Comparison of ENCODE assay signal across 1 cellular context in the genomic region with DNA sequence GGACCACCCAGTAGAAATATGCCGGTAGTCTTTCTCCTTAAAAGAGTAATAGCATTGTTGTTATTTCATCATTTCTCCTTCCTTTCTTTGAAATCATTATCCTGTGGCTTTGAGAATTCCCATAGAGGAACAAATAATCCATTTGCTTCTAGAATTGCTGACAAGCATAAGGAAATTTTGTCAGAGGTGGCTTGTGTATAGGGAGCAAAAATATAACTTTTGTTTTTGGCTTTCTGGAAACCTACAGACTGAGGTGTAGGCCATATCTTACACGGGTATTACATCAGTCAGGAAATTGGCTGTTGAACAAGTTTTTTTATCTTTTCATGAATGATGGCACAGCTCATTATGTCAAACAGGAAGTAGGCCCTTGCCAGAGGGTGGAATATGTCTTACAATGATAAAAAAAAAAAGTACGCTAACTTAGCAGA.
TF ChIP-seq lines count a peak whose summit lies in the region.

No MANE protein-coding gene starts in this region.

TF ChIP-seq in K562, 482 proteins besides CTCF, POLR2A, EP300 and RAD21 (continued from another document and continues in another):
- TF ChIP-seq, protein P1, sequence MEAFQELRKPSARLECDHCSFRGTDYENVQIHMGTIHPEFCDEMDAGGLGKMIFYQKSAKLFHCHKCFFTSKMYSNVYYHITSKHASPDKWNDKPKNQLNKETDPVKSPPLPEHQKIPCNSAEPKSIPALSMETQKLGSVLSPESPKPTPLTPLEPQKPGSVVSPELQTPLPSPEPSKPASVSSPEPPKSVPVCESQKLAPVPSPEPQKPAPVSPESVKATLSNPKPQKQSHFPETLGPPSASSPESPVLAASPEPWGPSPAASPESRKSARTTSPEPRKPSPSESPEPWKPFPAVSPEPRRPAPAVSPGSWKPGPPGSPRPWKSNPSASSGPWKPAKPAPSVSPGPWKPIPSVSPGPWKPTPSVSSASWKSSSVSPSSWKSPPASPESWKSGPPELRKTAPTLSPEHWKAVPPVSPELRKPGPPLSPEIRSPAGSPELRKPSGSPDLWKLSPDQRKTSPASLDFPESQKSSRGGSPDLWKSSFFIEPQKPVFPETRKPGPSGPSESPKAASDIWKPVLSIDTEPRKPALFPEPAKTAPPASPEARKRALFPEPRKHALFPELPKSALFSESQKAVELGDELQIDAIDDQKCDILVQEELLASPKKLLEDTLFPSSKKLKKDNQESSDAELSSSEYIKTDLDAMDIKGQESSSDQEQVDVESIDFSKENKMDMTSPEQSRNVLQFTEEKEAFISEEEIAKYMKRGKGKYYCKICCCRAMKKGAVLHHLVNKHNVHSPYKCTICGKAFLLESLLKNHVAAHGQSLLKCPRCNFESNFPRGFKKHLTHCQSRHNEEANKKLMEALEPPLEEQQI (IDR thresholded peaks at IDR 0.05) = no peak
- TF ChIP-seq NR2C1 (IDR thresholded peaks at IDR 0.05) (no peak), NR2C1 (tag; IDR thresholded peaks at IDR 0.05) (no peak), ZNF695 (CRISPR knock-in tag; IDR thresholded peaks at IDR 0.05) (no peak), CREM (IDR thresholded peaks at IDR 0.05; ENCODE audit: low read depth) (peak; percentile 46), ZNF165 (CRISPR knock-in tag; IDR thresholded peaks at IDR 0.05; ENCODE audit: borderline replicate concordance) (no peak), DDX20 (tag; IDR thresholded peaks at IDR 0.05; ENCODE audit: low read depth) (no peak), YBX1 (IDR thresholded peaks at IDR 0.05) (no peak), RBM39 (optimal IDR thresholded peaks at IDR 0.05; ENCODE audit: low read depth, low read length) (no peak), MEF2A (IDR thresholded peaks at IDR 0.05; ENCODE audit: control insufficient read depth, low read depth, low read length) (no peak), TCF3 (CRISPR knock-in tag; IDR thresholded peaks at IDR 0.05) (peak; percentile 61), RFX7 (CRISPR knock-in tag; IDR thresholded peaks at IDR 0.05) (no peak), ZNF41 (CRISPR knock-in tag; conservative IDR thresholded peaks at IDR 0.05) (no peak), BACH1 (tag; IDR thresholded peaks at IDR 0.05) (no peak), KDM2B (CRISPR knock-in tag; IDR thresholded peaks at IDR 0.05) (no peak), ZBTB1 (CRISPR knock-in tag; IDR thresholded peaks at IDR 0.05; ENCODE audit: borderline replicate concordance, low read depth) (no peak), CAMTA2 (CRISPR knock-in tag; conservative IDR thresholded peaks at IDR 0.05) (no peak), THRAP3 (IDR thresholded peaks at IDR 0.05; ENCODE audit: borderline replicate concordance) (no peak), ZNF134 (CRISPR knock-in tag; conservative IDR thresholded peaks at IDR 0.05) (no peak), NUFIP1 (IDR thresholded peaks at IDR 0.05; ENCODE audit: partially characterized antibody) (no peak), NFYB (IDR thresholded peaks at IDR 0.05; ENCODE audit: extremely low read depth, insufficient read length) (no peak), ETV5 (CRISPR knock-in tag; IDR thresholded peaks at IDR 0.05; ENCODE audit: low read depth) (peak; percentile 31; the same call in 1 of the 2 replicates), KDM5B (IDR thresholded peaks at IDR 0.05; ENCODE audit: insufficient replicate concordance, low read depth, low read length) (no peak), ZNF764 (CRISPR knock-in tag; IDR thresholded peaks at IDR 0.05; ENCODE audit: low read depth) (no peak), TCF7 (IDR thresholded peaks at IDR 0.05; ENCODE audit: borderline replicate concordance) (no peak), TAF1 (IDR thresholded peaks at IDR 0.05; ENCODE audit: control insufficient read depth, extremely low read depth, insufficient read depth, low read length, severe bottlenecking) (no peak), ZNF224 (CRISPR knock-in tag; IDR thresholded peaks at IDR 0.05) (no peak), ZNF699 (CRISPR knock-in tag; IDR thresholded peaks at IDR 0.05; ENCODE audit: insufficient replicate concordance) (peak; percentile 12), NFE2 (IDR thresholded peaks at IDR 0.05; ENCODE audit: low read depth) (0 out of 2 replicates have a peak, but pooled peaks have one; percentile 2), PURB (CRISPR knock-in tag; IDR thresholded peaks at IDR 0.05; ENCODE audit: low read depth) (no peak), ZZZ3 (IDR thresholded peaks at IDR 0.05) (no peak), GATA2 (CRISPR knock-in tag; IDR thresholded peaks at IDR 0.05) (no peak), ZNF766 (CRISPR knock-in tag; conservative IDR thresholded peaks at IDR 0.05) (peak; percentile 79), ZSCAN29 (IDR thresholded peaks at IDR 0.05) (no peak), NBN (IDR thresholded peaks at IDR 0.05; ENCODE audit: low read depth) (no peak), ZNF140 (CRISPR knock-in tag; IDR thresholded peaks at IDR 0.05) (no peak), HDAC1 (IDR thresholded peaks at IDR 0.05) (no peak), ELF2 (CRISPR knock-in tag; IDR thresholded peaks at IDR 0.05) (peak; percentile 40; the same call in 1 of the 2 replicates), CBX3 (IDR thresholded peaks at IDR 0.05; ENCODE audit: borderline replicate concordance in 1 of 2, low read length in 2 of 2) (no peak), RBM34 (IDR thresholded peaks at IDR 0.05; ENCODE audit: borderline replicate concordance, insufficient read depth, low read length) (no peak), RBM22 (IDR thresholded peaks at IDR 0.05; ENCODE audit: low read depth, low read length, poor library complexity, severe bottlenecking) (no peak)
- TF ChIP-seq, protein P2, sequence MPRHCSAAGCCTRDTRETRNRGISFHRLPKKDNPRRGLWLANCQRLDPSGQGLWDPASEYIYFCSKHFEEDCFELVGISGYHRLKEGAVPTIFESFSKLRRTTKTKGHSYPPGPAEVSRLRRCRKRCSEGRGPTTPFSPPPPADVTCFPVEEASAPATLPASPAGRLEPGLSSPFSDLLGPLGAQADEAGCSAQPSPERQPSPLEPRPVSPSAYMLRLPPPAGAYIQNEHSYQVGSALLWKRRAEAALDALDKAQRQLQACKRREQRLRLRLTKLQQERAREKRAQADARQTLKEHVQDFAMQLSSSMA (CRISPR knock-in tag; IDR thresholded peaks at IDR 0.05) = no peak
- TF ChIP-seq, protein P3, sequence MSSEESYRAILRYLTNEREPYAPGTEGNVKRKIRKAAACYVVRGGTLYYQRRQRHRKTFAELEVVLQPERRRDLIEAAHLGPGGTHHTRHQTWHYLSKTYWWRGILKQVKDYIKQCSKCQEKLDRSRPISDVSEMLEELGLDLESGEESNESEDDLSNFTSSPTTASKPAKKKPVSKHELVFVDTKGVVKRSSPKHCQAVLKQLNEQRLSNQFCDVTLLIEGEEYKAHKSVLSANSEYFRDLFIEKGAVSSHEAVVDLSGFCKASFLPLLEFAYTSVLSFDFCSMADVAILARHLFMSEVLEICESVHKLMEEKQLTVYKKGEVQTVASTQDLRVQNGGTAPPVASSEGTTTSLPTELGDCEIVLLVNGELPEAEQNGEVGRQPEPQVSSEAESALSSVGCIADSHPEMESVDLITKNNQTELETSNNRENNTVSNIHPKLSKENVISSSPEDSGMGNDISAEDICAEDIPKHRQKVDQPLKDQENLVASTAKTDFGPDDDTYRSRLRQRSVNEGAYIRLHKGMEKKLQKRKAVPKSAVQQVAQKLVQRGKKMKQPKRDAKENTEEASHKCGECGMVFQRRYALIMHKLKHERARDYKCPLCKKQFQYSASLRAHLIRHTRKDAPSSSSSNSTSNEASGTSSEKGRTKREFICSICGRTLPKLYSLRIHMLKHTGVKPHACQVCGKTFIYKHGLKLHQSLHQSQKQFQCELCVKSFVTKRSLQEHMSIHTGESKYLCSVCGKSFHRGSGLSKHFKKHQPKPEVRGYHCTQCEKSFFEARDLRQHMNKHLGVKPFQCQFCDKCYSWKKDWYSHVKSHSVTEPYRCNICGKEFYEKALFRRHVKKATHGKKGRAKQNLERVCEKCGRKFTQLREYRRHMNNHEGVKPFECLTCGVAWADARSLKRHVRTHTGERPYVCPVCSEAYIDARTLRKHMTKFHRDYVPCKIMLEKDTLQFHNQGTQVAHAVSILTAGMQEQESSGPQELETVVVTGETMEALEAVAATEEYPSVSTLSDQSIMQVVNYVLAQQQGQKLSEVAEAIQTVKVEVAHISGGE (CRISPR knock-in tag; IDR thresholded peaks at IDR 0.05) = no peak
- TF ChIP-seq, protein P4, sequence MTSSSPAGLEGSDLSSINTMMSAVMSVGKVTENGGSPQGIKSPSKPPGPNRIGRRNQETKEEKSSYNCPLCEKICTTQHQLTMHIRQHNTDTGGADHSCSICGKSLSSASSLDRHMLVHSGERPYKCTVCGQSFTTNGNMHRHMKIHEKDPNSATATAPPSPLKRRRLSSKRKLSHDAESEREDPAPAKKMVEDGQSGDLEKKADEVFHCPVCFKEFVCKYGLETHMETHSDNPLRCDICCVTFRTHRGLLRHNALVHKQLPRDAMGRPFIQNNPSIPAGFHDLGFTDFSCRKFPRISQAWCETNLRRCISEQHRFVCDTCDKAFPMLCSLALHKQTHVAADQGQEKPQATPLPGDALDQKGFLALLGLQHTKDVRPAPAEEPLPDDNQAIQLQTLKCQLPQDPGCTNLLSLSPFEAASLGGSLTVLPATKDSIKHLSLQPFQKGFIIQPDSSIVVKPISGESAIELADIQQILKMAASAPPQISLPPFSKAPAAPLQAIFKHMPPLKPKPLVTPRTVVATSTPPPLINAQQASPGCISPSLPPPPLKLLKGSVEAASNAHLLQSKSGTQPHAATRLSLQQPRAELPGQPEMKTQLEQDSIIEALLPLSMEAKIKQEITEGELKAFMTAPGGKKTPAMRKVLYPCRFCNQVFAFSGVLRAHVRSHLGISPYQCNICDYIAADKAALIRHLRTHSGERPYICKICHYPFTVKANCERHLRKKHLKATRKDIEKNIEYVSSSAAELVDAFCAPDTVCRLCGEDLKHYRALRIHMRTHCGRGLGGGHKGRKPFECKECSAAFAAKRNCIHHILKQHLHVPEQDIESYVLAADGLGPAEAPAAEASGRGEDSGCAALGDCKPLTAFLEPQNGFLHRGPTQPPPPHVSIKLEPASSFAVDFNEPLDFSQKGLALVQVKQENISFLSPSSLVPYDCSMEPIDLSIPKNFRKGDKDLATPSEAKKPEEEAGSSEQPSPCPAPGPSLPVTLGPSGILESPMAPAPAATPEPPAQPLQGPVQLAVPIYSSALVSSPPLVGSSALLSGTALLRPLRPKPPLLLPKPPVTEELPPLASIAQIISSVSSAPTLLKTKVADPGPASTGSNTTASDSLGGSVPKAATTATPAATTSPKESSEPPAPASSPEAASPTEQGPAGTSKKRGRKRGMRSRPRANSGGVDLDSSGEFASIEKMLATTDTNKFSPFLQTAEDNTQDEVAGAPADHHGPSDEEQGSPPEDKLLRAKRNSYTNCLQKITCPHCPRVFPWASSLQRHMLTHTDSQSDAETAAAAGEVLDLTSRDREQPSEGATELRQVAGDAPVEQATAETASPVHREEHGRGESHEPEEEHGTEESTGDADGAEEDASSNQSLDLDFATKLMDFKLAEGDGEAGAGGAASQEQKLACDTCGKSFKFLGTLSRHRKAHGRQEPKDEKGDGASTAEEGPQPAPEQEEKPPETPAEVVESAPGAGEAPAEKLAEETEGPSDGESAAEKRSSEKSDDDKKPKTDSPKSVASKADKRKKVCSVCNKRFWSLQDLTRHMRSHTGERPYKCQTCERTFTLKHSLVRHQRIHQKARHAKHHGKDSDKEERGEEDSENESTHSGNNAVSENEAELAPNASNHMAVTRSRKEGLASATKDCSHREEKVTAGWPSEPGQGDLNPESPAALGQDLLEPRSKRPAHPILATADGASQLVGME (CRISPR knock-in tag; IDR thresholded peaks at IDR 0.05) = no peak
- TF ChIP-seq, protein P5, sequence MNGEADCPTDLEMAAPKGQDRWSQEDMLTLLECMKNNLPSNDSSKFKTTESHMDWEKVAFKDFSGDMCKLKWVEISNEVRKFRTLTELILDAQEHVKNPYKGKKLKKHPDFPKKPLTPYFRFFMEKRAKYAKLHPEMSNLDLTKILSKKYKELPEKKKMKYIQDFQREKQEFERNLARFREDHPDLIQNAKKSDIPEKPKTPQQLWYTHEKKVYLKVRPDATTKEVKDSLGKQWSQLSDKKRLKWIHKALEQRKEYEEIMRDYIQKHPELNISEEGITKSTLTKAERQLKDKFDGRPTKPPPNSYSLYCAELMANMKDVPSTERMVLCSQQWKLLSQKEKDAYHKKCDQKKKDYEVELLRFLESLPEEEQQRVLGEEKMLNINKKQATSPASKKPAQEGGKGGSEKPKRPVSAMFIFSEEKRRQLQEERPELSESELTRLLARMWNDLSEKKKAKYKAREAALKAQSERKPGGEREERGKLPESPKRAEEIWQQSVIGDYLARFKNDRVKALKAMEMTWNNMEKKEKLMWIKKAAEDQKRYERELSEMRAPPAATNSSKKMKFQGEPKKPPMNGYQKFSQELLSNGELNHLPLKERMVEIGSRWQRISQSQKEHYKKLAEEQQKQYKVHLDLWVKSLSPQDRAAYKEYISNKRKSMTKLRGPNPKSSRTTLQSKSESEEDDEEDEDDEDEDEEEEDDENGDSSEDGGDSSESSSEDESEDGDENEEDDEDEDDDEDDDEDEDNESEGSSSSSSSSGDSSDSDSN (IDR thresholded peaks at IDR 0.05; ENCODE audit: borderline replicate concordance in 1 of 2, low read depth in 2 of 2, low read length in 2 of 2) = no peak
- TF ChIP-seq, protein P6, sequence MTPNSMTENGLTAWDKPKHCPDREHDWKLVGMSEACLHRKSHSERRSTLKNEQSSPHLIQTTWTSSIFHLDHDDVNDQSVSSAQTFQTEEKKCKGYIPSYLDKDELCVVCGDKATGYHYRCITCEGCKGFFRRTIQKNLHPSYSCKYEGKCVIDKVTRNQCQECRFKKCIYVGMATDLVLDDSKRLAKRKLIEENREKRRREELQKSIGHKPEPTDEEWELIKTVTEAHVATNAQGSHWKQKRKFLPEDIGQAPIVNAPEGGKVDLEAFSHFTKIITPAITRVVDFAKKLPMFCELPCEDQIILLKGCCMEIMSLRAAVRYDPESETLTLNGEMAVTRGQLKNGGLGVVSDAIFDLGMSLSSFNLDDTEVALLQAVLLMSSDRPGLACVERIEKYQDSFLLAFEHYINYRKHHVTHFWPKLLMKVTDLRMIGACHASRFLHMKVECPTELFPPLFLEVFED (CRISPR knock-in tag; conservative IDR thresholded peaks at IDR 0.05) = no peak; the same call in 1 of the 2 replicates
- TF ChIP-seq, protein P7, sequence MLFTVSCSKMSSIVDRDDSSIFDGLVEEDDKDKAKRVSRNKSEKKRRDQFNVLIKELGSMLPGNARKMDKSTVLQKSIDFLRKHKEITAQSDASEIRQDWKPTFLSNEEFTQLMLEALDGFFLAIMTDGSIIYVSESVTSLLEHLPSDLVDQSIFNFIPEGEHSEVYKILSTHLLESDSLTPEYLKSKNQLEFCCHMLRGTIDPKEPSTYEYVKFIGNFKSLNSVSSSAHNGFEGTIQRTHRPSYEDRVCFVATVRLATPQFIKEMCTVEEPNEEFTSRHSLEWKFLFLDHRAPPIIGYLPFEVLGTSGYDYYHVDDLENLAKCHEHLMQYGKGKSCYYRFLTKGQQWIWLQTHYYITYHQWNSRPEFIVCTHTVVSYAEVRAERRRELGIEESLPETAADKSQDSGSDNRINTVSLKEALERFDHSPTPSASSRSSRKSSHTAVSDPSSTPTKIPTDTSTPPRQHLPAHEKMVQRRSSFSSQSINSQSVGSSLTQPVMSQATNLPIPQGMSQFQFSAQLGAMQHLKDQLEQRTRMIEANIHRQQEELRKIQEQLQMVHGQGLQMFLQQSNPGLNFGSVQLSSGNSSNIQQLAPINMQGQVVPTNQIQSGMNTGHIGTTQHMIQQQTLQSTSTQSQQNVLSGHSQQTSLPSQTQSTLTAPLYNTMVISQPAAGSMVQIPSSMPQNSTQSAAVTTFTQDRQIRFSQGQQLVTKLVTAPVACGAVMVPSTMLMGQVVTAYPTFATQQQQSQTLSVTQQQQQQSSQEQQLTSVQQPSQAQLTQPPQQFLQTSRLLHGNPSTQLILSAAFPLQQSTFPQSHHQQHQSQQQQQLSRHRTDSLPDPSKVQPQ (CRISPR knock-in tag; IDR thresholded peaks at IDR 0.05; ENCODE audit: borderline replicate concordance) = no peak
